Comparison of ENCODE assay signal across 17 cellular contexts in the genomic region with DNA sequence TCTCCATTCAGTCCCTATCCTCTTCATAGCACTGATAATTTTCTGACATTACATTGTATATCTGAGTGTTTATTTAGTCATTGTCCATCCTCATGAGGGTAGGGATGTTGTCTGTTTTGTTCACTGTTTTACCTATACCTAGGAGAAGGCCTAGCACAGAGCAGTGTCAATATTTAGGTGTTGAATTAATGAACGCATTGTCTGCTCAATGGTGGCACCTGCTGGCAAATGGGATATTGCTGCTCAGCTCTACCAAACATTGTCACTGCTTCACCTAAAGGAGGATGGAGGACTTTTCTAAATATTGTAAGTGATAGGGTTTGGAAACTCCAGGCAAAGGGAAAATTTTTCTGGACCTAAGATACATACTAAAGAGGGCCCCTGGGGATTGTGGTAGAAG.
DNase-seq lines count a peak whose midpoint lies in the region; ATAC-seq and TF ChIP-seq lines count a peak whose summit lies in the region.
"Had no signal": no experiment of that assay in that cellular context is flagged by ENCODE, and none has a peak within 500 bp of the region (broad histone marks: within the 10 kb centered on the region; RNA-seq: fewer than 3 reads in every experiment).

No MANE protein-coding gene starts in this region.

- H3K9me2 ChIP-seq in SK-N-SH (no peaks in the 10 kb centered on the region), GM23338 (ENCODE audit: insufficient read depth) (0 out of 2 replicates have a peak, but pooled peaks cover 3% of the 10 kb centered on the region)

- H3K27ac Mint-ChIP-seq in GM23338 = no peak overlapping the region
- H3K27ac Mint-ChIP-seq in neural crest cell (ENCODE audit: unreplicated experiment) = no peak overlapping the region
- H3K27ac Mint-ChIP-seq: activated CD4-positive, alpha-beta T cell treated with anti-CD3 and anti-CD28 coated beads, Interleukin-2, amount 10 ng/mL, durations not matched to agents 24 days and 14 days; activated T-helper 1 cell treated with anti-CD3 and anti-CD28 coated beads, Interleukin-12 subunit alpha, Interleukin-12 subunit beta, Interleukin-2, Interleukin-4 antibody, amounts not matched to agents 30 ng/mL and 10 ng/mL and 1 ng/mL, durations not matched to agents 14 hours and 24 hours and 36 hours; T-helper 2 cell treated with Interferon-gamma antibody and Interleukin-4, amounts not matched to agents 5 μg/mL and 100 μg/mL, for 36 hours had no signal

- no peaks in the 10 kb centered on the region for H3K79me2 ChIP-seq in SK-N-SH (ENCODE audit: insufficient read depth)
- H3K79me2 ChIP-seq in GM23338 (replicated peaks; ENCODE audit: insufficient read depth) = no peaks in the 10 kb centered on the region

- H3K27me3 ChIP-seq in SK-N-SH (ENCODE audit: insufficient read depth) (no peaks in the 10 kb centered on the region), GM23338 (ENCODE audit: insufficient read depth) (no peaks in the 10 kb centered on the region), WERI-Rb-1 (ENCODE audit: insufficient read depth, low read depth, severe bottlenecking) (no peaks in the 10 kb centered on the region), sigmoid colon (peaks cover 0 to 17% (median 0%) of the 10 kb centered on the region in 3 donors)
- H3K27me3 ChIP-seq: colonic mucosa had no signal

- H3K4me1 Mint-ChIP-seq in GM23338 = no peaks in the 10 kb centered on the region
- H3K4me1 Mint-ChIP-seq in neural crest cell = peaks cover 43% of the 10 kb centered on the region
- H3K4me1 Mint-ChIP-seq: activated CD4-positive, alpha-beta T cell treated with anti-CD3 and anti-CD28 coated beads, Interleukin-2, amount 10 ng/mL, durations not matched to agents 24 days and 14 days had no signal

- no peak for TF ChIP-seq EP300 in SK-N-SH (IDR thresholded peaks at IDR 0.05; ENCODE audit: borderline replicate concordance in 1 of 2, low read depth in 1 of 2, low read length in 1 of 2)
- TF ChIP-seq EP300 in sigmoid colon (IDR thresholded peaks at IDR 0.05) = no peak

- H3K9ac ChIP-seq in SK-N-SH = no peak overlapping the region
- H3K9ac ChIP-seq: GM23248 had no signal

- H2AFZ ChIP-seq in SK-N-SH (ENCODE audit: low read depth) (no peak overlapping the region), GM23338 (no peak overlapping the region)
- H2AFZ ChIP-seq: GM23248 had no signal

- H3F3A ChIP-seq in SK-N-SH (replicated peaks; ENCODE audit: insufficient read depth) = no peaks in the 10 kb centered on the region
- H3F3A ChIP-seq in GM23338 (replicated peaks; ENCODE audit: low read depth) = no peaks in the 10 kb centered on the region

- H3K9me3 ChIP-seq in SK-N-SH = no peaks in the 10 kb centered on the region
- peaks cover 4% of the 10 kb centered on the region for H3K9me3 ChIP-seq in WERI-Rb-1 (ENCODE audit: severe bottlenecking)
- no peaks in the 10 kb centered on the region for H3K9me3 ChIP-seq in sigmoid colon
- H3K9me3 ChIP-seq: colonic mucosa had no signal

- H3K27ac ChIP-seq in SK-N-SH (ENCODE audit: low read depth in 2 of 2, low read length in 1 of 2) (no peak overlapping the region), GM23338 (ENCODE audit: low read depth) (no peak overlapping the region), WERI-Rb-1 (no peak overlapping the region), sigmoid colon (no peak overlapping the region)
- H3K27ac ChIP-seq: colonic mucosa, GM23248 had no signal

- H3K9me3 Mint-ChIP-seq in GM23338 (peaks cover 10% of the 10 kb centered on the region; the same call in 2 of the 3 replicates), neural crest cell (peaks cover 2% of the 10 kb centered on the region)
- H3K9me3 Mint-ChIP-seq: activated CD4-positive, alpha-beta T cell treated with anti-CD3 and anti-CD28 coated beads, Interleukin-2, amount 10 ng/mL, durations not matched to agents 24 days and 14 days; T-helper 2 cell treated with Interferon-gamma antibody and Interleukin-4, amounts not matched to agents 5 μg/mL and 100 μg/mL, for 36 hours had no signal

- no peak for TF ChIP-seq POLR2A in sigmoid colon (IDR thresholded peaks at IDR 0.05)

- DNase-seq in SK-N-SH = no peak
- DNase-seq in GM23338 (ENCODE audit: low spot score) = no peak
- no peak for DNase-seq in WERI-Rb-1
- DNase-seq in neural crest cell (ENCODE audit: low read depth, low spot score) = no peak
- no peak for DNase-seq in sigmoid colon
- no peak for DNase-seq in GF-D8 (lab: John Stamatoyannopoulos, UW)
- DNase-seq: activated CD4-positive, alpha-beta T cell treated with anti-CD3 and anti-CD28 coated beads, Interleukin-2, amount 10 ng/mL, durations not matched to agents 24 days and 14 days; colonic mucosa; GM23248; hippocampal formation; NCI-H1417; SHP77 treated with DMSO at 0.1 percent for 48 hours had no signal

- intact Hi-C loops in sigmoid colon (cut with DNase I) = no loop called here

- H3K4me1 ChIP-seq in SK-N-SH (ENCODE audit: control insufficient read depth in 1 of 2, insufficient read depth in 2 of 2, low read depth in 1 of 2, low read length in 1 of 2) = no peaks in the 10 kb centered on the region; a peak in 1 of 4 replicates
- H3K4me1 ChIP-seq in GM23338 (ENCODE audit: insufficient read depth) = no peaks in the 10 kb centered on the region
- no peaks in the 10 kb centered on the region for H3K4me1 ChIP-seq in sigmoid colon
- H3K4me1 ChIP-seq: colonic mucosa had no signal

- 33% methylated on average over 1 of the region's 1 CpG for WGBS in SK-N-SH (ENCODE audit: low lambda C conversion rate)
- 77 to 84% methylated on average over 1 of the region's 1 CpG for WGBS in sigmoid colon, 2 donors

- H4K20me1 ChIP-seq in SK-N-SH (ENCODE audit: insufficient read depth) = no peaks in the 10 kb centered on the region
- H4K20me1 ChIP-seq in GM23338 (replicated peaks; ENCODE audit: insufficient read depth) = no peaks in the 10 kb centered on the region

- H3K36me3 Mint-ChIP-seq in GM23338 (ENCODE audit: low read depth) (peaks cover 4% of the 10 kb centered on the region; the same call in 2 of the 3 replicates), neural crest cell (ENCODE audit: low read depth) (no peaks in the 10 kb centered on the region)

- H3K4me3 Mint-ChIP-seq in GM23338 = no peak overlapping the region
- no peak overlapping the region for H3K4me3 Mint-ChIP-seq in neural crest cell
- H3K4me3 Mint-ChIP-seq: activated CD4-positive, alpha-beta T cell treated with anti-CD3 and anti-CD28 coated beads, Interleukin-2, amount 10 ng/mL, durations not matched to agents 24 days and 14 days; activated T-helper 1 cell treated with anti-CD3 and anti-CD28 coated beads, Interleukin-12 subunit alpha, Interleukin-12 subunit beta, Interleukin-2, Interleukin-4 antibody, amounts not matched to agents 30 ng/mL and 10 ng/mL and 1 ng/mL, durations not matched to agents 14 hours and 24 hours and 36 hours; T-helper 2 cell treated with Interferon-gamma antibody and Interleukin-4, amounts not matched to agents 5 μg/mL and 100 μg/mL, for 36 hours had no signal

- H3K4me3 ChIP-seq in SK-N-SH (ENCODE audit: low read depth in 2 of 2, low read length in 1 of 2) = no peak overlapping the region
- H3K4me3 ChIP-seq in GM23338 = no peak overlapping the region
- no peak overlapping the region for H3K4me3 ChIP-seq in WERI-Rb-1 (ENCODE audit: low read depth, low read length)
- H3K4me3 ChIP-seq in sigmoid colon = no peak overlapping the region
- H3K4me3 ChIP-seq: colonic mucosa, GM23248 had no signal

- CTCF ChIA-PET in SK-N-SH (lab: Yijun Ruan, JAX) = interaction anchor here (1.5 kb wide), 1 partner anchor 11 kb away, joined by 3 read pairs; no protein-coding TSS in a partner anchor

- H3K4me2 ChIP-seq in SK-N-SH (no peak overlapping the region), GM23338 (no peak overlapping the region)

- H3K27me3 Mint-ChIP-seq in GM23338 (ENCODE audit: insufficient read depth, low read depth, poor library complexity) = peaks cover 1% of the 10 kb centered on the region
- no peaks in the 10 kb centered on the region for H3K27me3 Mint-ChIP-seq in neural crest cell (ENCODE audit: low read depth)

- no peak for ATAC-seq in SK-N-SH treated with all-trans-retinoic acid at 6 μM for 48 hours
- no peak for ATAC-seq in GM23338
- no peak for ATAC-seq in HG02610 (IDR thresholded peaks at IDR 0.05; ENCODE audit: unreplicated experiment)
- ATAC-seq: HepG2 had no signal

- POLR2A ChIA-PET in SK-N-SH (lab: Yijun Ruan, JAX) = no interaction called here

- TF ChIP-seq RAD21 in SK-N-SH (IDR thresholded peaks at IDR 0.05; ENCODE audit: low read length) = no peak

- TF ChIP-seq CTCF in SK-N-SH (IDR thresholded peaks at IDR 0.05) = peak; percentile 23
- peak; percentile 48 to 55 for TF ChIP-seq CTCF in GM23338 (conservative IDR thresholded peaks at IDR 0.05; ENCODE audit: low read depth in 2 of 2)
- peak; percentile 46 for TF ChIP-seq CTCF in WERI-Rb-1 (IDR thresholded peaks at IDR 0.05; ENCODE audit: low read depth, low read length)
- peak; percentile 39 for TF ChIP-seq CTCF in neural crest cell (conservative IDR thresholded peaks at IDR 0.05)
- no peak for TF ChIP-seq CTCF in sigmoid colon (IDR thresholded peaks at IDR 0.05)

- H3K36me3 ChIP-seq in SK-N-SH (replicated peaks in 1 of 2; ENCODE audit: control insufficient read depth in 1 of 2, insufficient read depth in 2 of 2, low read length in 1 of 2) = no peaks in the 10 kb centered on the region
- no peaks in the 10 kb centered on the region for H3K36me3 ChIP-seq in GM23338 (ENCODE audit: insufficient read depth)
- no peaks in the 10 kb centered on the region for H3K36me3 ChIP-seq in WERI-Rb-1
- no peaks in the 10 kb centered on the region for H3K36me3 ChIP-seq in sigmoid colon
- H3K36me3 ChIP-seq: colonic mucosa had no signal

TF ChIP-seq in SK-N-SH, 30 proteins besides CTCF, POLR2A, EP300 and RAD21 (continues in another document):
- no peak for TF ChIP-seq ELF1 (IDR thresholded peaks at IDR 0.05)
- no peak for TF ChIP-seq RFX5 (IDR thresholded peaks at IDR 0.05; ENCODE audit: low read length)
- no peak for TF ChIP-seq FOXM1 (IDR thresholded peaks at IDR 0.05; ENCODE audit: low read depth)
- no peak for TF ChIP-seq YY1 (IDR thresholded peaks at IDR 0.05; ENCODE audit: low read depth)
- TF ChIP-seq GABPA (IDR thresholded peaks at IDR 0.05; ENCODE audit: low read depth) = no peak
- no peak for TF ChIP-seq FOSL2 (IDR thresholded peaks at IDR 0.05; ENCODE audit: borderline replicate concordance, low read depth)

TF ChIP-seq in SK-N-SH treated with all-trans-retinoic acid at 6 μM for 48 hours, 23 proteins besides CTCF, POLR2A, EP300 and RAD21:
- no peak for TF ChIP-seq ARNTL (CRISPR knock-in tag; IDR thresholded peaks at IDR 0.05; ENCODE audit: borderline replicate concordance, low read depth)
- TF ChIP-seq ZNF8 (CRISPR knock-in tag; IDR thresholded peaks at IDR 0.05) = no peak
- no peak for TF ChIP-seq ZNF565 (CRISPR knock-in tag; conservative IDR thresholded peaks at IDR 0.05; ENCODE audit: low read depth)
- TF ChIP-seq PPARA (CRISPR knock-in tag; IDR thresholded peaks at IDR 0.05; ENCODE audit: borderline replicate concordance) = no peak
- no peak for TF ChIP-seq GLIS3 (CRISPR knock-in tag; IDR thresholded peaks at IDR 0.05)

TF ChIP-seq in GM23338, 12 proteins besides CTCF, POLR2A, EP300 and RAD21 (continues in another document):
- no peak for TF ChIP-seq ZNF114 (CRISPR knock-in tag; IDR thresholded peaks at IDR 0.05)
- no peak for TF ChIP-seq EZH2 (IDR thresholded peaks at IDR 0.05; ENCODE audit: low read depth, unreplicated experiment)
- TF ChIP-seq CREB1 (CRISPR knock-in tag; IDR thresholded peaks at IDR 0.05; ENCODE audit: low read depth) = no peak
- no peak for TF ChIP-seq JUNB (IDR thresholded peaks at IDR 0.05; ENCODE audit: unreplicated experiment)
- TF ChIP-seq ZNF331 (CRISPR knock-in tag; IDR thresholded peaks at IDR 0.05; ENCODE audit: low read depth) = no peak

Comparison
In these comparisons a context has a peak if more than half of its experiments do, and no peak if none do; other contexts are left out.
1. CTCF ChIP-seq: peak in SK-N-SH (single experiment), GM23338 (2 of 2), WERI-Rb-1 (single experiment) and neural crest cell (single experiment); none in sigmoid colon (0 of 4).